In the genomic region with DNA sequence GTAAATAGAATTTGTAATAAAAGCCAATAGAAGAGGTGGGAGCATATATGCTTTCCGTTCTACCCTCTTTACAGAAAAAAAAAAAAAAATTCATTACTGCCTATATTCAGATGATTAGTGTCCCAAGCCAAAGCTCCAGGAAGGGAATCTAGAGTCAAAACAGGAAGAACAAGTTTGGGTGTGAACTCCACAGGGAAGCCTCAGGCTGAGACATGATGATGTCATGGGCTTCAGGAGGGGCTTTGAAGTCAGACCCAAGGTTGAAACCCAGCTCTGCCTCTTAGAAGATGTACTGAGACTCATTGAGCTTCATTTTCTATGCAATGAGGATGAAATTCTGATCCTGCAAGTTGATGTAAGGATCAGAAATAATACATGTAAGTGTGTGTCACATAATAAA, we compare ENCODE assay signal across 17 cellular contexts.
DNase-seq lines count a peak whose midpoint lies in the region; ATAC-seq and TF ChIP-seq lines count a peak whose summit lies in the region.
"Had no signal": no experiment of that assay in that cellular context is flagged by ENCODE, and none has a peak within 500 bp of the region (broad histone marks: within the 10 kb centered on the region; RNA-seq: fewer than 3 reads in every experiment).

No MANE protein-coding gene starts in this region.

- peaks cover 5% of the 10 kb centered on the region; the same call in 1 of the 2 replicates for H3F3A ChIP-seq in GM23338 (replicated peaks; ENCODE audit: low read depth)

- TF ChIP-seq CTCF in GM23338 (conservative IDR thresholded peaks at IDR 0.05; ENCODE audit: low read depth in 2 of 2) (no peak), epithelial cell of esophagus (IDR thresholded peaks at IDR 0.05; ENCODE audit: insufficient read depth, low read depth, low read length, missing control alignments) (no peak), mesothelial cell of epicardium (IDR thresholded peaks at IDR 0.05; ENCODE audit: unreplicated experiment) (no peak)

- no peak overlapping the region for H3K27ac ChIP-seq in GM23338 (ENCODE audit: low read depth)

- no peaks in the 10 kb centered on the region for H4K20me1 ChIP-seq in GM23338 (replicated peaks; ENCODE audit: insufficient read depth)

- H3K27me3 Mint-ChIP-seq in GM23338 (ENCODE audit: insufficient read depth, low read depth, poor library complexity), result peaks cover 10% of the 10 kb centered on the region
- H3K27me3 Mint-ChIP-seq in mesothelial cell of epicardium (ENCODE audit: low read depth), result no peaks in the 10 kb centered on the region
- H3K27me3 Mint-ChIP-seq: IgD-negative memory B cell had no signal

- H3K4me1 Mint-ChIP-seq in GM23338 (peaks cover 84% of the 10 kb centered on the region), mesothelial cell of epicardium (peaks cover 47% of the 10 kb centered on the region)

- H3K79me2 ChIP-seq in GM23338 (replicated peaks; ENCODE audit: insufficient read depth), result no peaks in the 10 kb centered on the region

- peaks cover 36% of the 10 kb centered on the region for H3K4me1 ChIP-seq in GM23338 (ENCODE audit: insufficient read depth)

- no peak overlapping the region for H3K27ac Mint-ChIP-seq in GM23338
- H3K27ac Mint-ChIP-seq in mesothelial cell of epicardium, result peak overlapping the region; percentile 51
- H3K27ac Mint-ChIP-seq: IgD-negative memory B cell had no signal

- H3K9me3 Mint-ChIP-seq in GM23338 (no peaks in the 10 kb centered on the region; the same call in 2 of the 3 replicates), mesothelial cell of epicardium (no peaks in the 10 kb centered on the region)
- H3K9me3 Mint-ChIP-seq: IgD-negative memory B cell had no signal

- H3K4me3 ChIP-seq in GM23338, result no peak overlapping the region
- H3K4me3 ChIP-seq in epithelial cell of esophagus (ENCODE audit: low read length), result no peak overlapping the region
- H3K4me3 ChIP-seq: gastroesophageal sphincter had no signal

- H3K4me2 ChIP-seq in GM23338, result no peak overlapping the region

- DNase-seq in GM23338 (ENCODE audit: low spot score) (peak; percentile 55), epithelial cell of esophagus (ENCODE audit: low read depth) (peak; percentile 97), mesothelial cell of epicardium (ENCODE audit: low spot score in 2 of 2, unreplicated experiment in 2 of 2) (no peak), NCI-H2196 treated with DMSO at 0.1 percent for 48 hours (lab: John Stamatoyannopoulos, UW; ENCODE audit: unreplicated experiment) (no peak), inferior parietal cortex (ENCODE audit: extremely low spot score) (no peak)
- DNase-seq in stimulated activated CD4-positive, alpha-beta T cell treated with anti-CD3 and anti-CD28 coated beads, Interleukin-12 subunit alpha, Interleukin-12 subunit beta, amount 100 ng/mL, for 4 hours, result no peak
- DNase-seq: activated CD4-positive, alpha-beta T cell treated with anti-CD3 and anti-CD28 coated beads for 1 hour; activated gamma-delta T cell; amniotic stem cell; cerebellar nuclear complex; DMS79 treated with DMSO at 0.1 percent for 48 hours; NCI-H1092 treated with DMSO at 0.1 percent for 48 hours; NCI-H2171 had no signal

- ATAC-seq in GM23338, result no peak; the same call in 2 of the 3 replicates
- ATAC-seq: gastroesophageal sphincter, sciatic nerve had no signal

- TF ChIP-seq EP300 in Ishikawa (IDR thresholded peaks at IDR 0.05; ENCODE audit: borderline replicate concordance), result peak; percentile 62; the same call in 1 of the 2 replicates

- H2AFZ ChIP-seq in GM23338, result no peak overlapping the region

- H3K36me3 ChIP-seq in GM23338 (ENCODE audit: insufficient read depth), result no peaks in the 10 kb centered on the region
- H3K36me3 ChIP-seq: gastroesophageal sphincter had no signal

- H3K4me3 Mint-ChIP-seq in GM23338, result no peak overlapping the region
- no peak overlapping the region for H3K4me3 Mint-ChIP-seq in mesothelial cell of epicardium
- H3K4me3 Mint-ChIP-seq: IgD-negative memory B cell had no signal

- TF ChIP-seq RAD21 in Ishikawa (IDR thresholded peaks at IDR 0.05; ENCODE audit: low read depth), result peak; percentile 11

- H3K9me2 ChIP-seq in GM23338 (ENCODE audit: insufficient read depth), result peaks cover 9% of the 10 kb centered on the region; the same call in 1 of the 2 replicates

- H3K36me3 Mint-ChIP-seq in GM23338 (ENCODE audit: low read depth), result peaks cover 3% of the 10 kb centered on the region; the same call in 1 of the 3 replicates
- no peaks in the 10 kb centered on the region for H3K36me3 Mint-ChIP-seq in mesothelial cell of epicardium
- H3K36me3 Mint-ChIP-seq: IgD-negative memory B cell had no signal

- H3K27me3 ChIP-seq in GM23338 (ENCODE audit: insufficient read depth), result no peaks in the 10 kb centered on the region
- H3K27me3 ChIP-seq: gastroesophageal sphincter had no signal

TF ChIP-seq in GM23338, 12 proteins besides CTCF, POLR2A, EP300 and RAD21:
- TF ChIP-seq, protein P1, sequence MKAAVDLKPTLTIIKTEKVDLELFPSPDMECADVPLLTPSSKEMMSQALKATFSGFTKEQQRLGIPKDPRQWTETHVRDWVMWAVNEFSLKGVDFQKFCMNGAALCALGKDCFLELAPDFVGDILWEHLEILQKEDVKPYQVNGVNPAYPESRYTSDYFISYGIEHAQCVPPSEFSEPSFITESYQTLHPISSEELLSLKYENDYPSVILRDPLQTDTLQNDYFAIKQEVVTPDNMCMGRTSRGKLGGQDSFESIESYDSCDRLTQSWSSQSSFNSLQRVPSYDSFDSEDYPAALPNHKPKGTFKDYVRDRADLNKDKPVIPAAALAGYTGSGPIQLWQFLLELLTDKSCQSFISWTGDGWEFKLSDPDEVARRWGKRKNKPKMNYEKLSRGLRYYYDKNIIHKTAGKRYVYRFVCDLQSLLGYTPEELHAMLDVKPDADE (IDR thresholded peaks at IDR 0.05), result no peak
- TF ChIP-seq CREB1 (CRISPR knock-in tag; IDR thresholded peaks at IDR 0.05; ENCODE audit: low read depth) (0 out of 2 replicates have a peak, but pooled peaks have one; percentile 32), NANOG (IDR thresholded peaks at IDR 0.05; ENCODE audit: borderline replicate concordance) (no peak)

TF ChIP-seq in Ishikawa, 13 proteins besides CTCF, POLR2A, EP300 and RAD21:
- TF ChIP-seq NFIC (IDR thresholded peaks at IDR 0.05) (peak; percentile 34; the same call in 1 of the 2 replicates), CREB1 (IDR thresholded peaks at IDR 0.05; ENCODE audit: low read depth) (peak; percentile 43; the same call in 1 of the 2 replicates), TCF12 (IDR thresholded peaks at IDR 0.05; ENCODE audit: low read depth) (0 out of 2 replicates have a peak, but pooled peaks have one; percentile 41), TAF1 (IDR thresholded peaks at IDR 0.05; ENCODE audit: low read depth) (no peak)
- TF ChIP-seq, protein P2, sequence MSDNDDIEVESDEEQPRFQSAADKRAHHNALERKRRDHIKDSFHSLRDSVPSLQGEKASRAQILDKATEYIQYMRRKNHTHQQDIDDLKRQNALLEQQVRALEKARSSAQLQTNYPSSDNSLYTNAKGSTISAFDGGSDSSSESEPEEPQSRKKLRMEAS (IDR thresholded peaks at IDR 0.05), result peak; percentile 16; the same call in 1 of the 2 replicates

Comparison
In these comparisons a context has a peak if more than half of its experiments do, and no peak if none do; other contexts are left out.
1. DNase-seq: peak in GM23338 (single experiment) and epithelial cell of esophagus (single experiment); none in mesothelial cell of epicardium (0 of 2), NCI-H2196 treated with DMSO at 0.1 percent for 48 hours (single experiment), stimulated activated CD4-positive, alpha-beta T cell treated with anti-CD3 and anti-CD28 coated beads, Interleukin-12 subunit alpha, Interleukin-12 subunit beta, amount 100 ng/mL, for 4 hours (single experiment) and inferior parietal cortex (single experiment).